ENCODE assay signal across 10 cellular contexts in the genomic region with DNA sequence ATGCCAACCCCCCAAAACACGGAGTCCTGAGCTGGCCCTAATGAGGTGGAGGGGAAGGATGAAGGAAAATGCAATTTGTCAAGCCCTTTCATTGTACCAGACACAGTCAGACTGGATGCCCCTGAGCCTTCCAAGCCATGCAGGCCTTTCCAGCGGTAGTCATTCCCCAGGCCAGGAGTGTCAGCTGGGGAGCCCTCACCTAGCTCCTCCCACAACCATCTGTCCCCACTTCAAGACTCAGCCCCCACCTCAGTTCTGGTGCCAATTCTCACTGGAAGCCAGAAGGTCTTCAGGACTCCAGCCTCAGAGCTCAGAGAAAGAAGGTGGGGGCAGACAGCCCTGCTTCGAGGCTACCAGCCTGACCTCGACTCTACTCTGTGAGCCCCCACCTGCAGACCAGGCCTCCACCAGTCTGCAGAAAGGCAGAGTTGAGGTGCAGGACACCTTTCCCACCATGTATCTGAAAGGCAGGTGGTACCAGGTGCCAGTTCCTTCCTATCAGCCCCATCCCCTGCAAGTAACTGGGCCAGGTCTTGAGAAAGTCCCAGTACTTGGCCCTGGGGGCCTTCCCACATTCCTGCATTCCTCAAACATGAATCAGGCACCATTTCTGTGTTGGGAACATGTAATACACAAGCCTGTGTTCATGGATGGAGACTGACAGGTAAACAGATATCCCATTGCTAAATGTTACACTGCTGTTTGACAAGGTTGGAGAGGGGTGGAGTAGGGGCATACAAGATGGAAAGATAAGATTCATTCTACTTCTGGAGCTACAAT.
DNase-seq lines count a peak whose midpoint lies in the region; ATAC-seq, FAIRE-seq and TF ChIP-seq lines count a peak whose summit lies in the region.
"Had no signal": no experiment of that assay in that cellular context is flagged by ENCODE, and none has a peak within 500 bp of the region (broad histone marks: within the 10 kb centered on the region; RNA-seq: fewer than 3 reads in every experiment).

No MANE protein-coding gene starts in this region.

- peak overlapping the region; percentile 1 for H3K14ac ChIP-seq in trophoblast cell (ENCODE audit: low read length)

- H4K91ac ChIP-seq in trophoblast cell (ENCODE audit: low read depth, low read length), result peak overlapping the region; percentile 4

- peaks cover 9% of the 10 kb centered on the region for H3K79me1 ChIP-seq in trophoblast cell (ENCODE audit: low read length)

- H2AFZ ChIP-seq in endothelial cell of umbilical vein (ENCODE audit: low read depth, low read length), result no peak overlapping the region
- H2AFZ ChIP-seq in trophoblast cell (ENCODE audit: insufficient read depth, low read length, poor library complexity), result no peak overlapping the region
- H2AFZ ChIP-seq in Karpas-422 (ENCODE audit: low read length), result no peak overlapping the region

- intact Hi-C loops in endothelial cell of umbilical vein (cut with micrococcal nuclease), result no loop called here

- peaks cover 7% of the 10 kb centered on the region for H3K4me1 ChIP-seq in endothelial cell of umbilical vein (ENCODE audit: control insufficient read depth, extremely low read depth, insufficient read depth, low read length)
- H3K4me1 ChIP-seq in trophoblast cell (ENCODE audit: control insufficient read depth in 1 of 2, insufficient read depth in 2 of 2, low read length in 2 of 2), result peaks cover 39% of the 10 kb centered on the region in 2 experiments
- peaks cover 30% of the 10 kb centered on the region for H3K4me1 ChIP-seq in Karpas-422 (ENCODE audit: low read length)

- peak; percentile 92 for DNase-seq in ELR (ENCODE audit: low read depth)
- peak; percentile 90 for DNase-seq in NCI-H524 treated with DMSO at 0.1 percent for 48 hours (lab: John Stamatoyannopoulos, UW)
- DNase-seq in endothelial cell of umbilical vein (ENCODE audit: low read depth, low spot score), result peak; percentile 46
- DNase-seq in trophoblast cell, result peak; percentile 99 to 100
- DNase-seq in NCI-H2029 treated with DMSO at 0.1 percent for 48 hours (lab: John Stamatoyannopoulos, UW), result no peak
- DNase-seq in Karpas-422, result no peak
- DNase-seq: uterus had no signal

- no peak overlapping the region for H3K27ac ChIP-seq in endothelial cell of umbilical vein (ENCODE audit: insufficient read depth, low read depth, low read length)
- peak overlapping the region; percentile 41 for H3K27ac ChIP-seq in trophoblast cell (ENCODE audit: low read depth, low read length)
- H3K27ac ChIP-seq in Karpas-422 (ENCODE audit: low read length), result no peak overlapping the region
- H3K27ac ChIP-seq: uterus had no signal

- no peak overlapping the region for H2AK5ac ChIP-seq in trophoblast cell (ENCODE audit: low read length)

- TF ChIP-seq CTCF in endothelial cell of umbilical vein (IDR thresholded peaks at IDR 0.05; ENCODE audit: extremely low read depth in 1 of 2, insufficient read depth in 1 of 2, low read depth in 1 of 2, low read length in 2 of 2), result no peak

- POLR2A ChIA-PET in endothelial cell of umbilical vein (lab: Charles Lee), result no interaction called here

- ATAC-seq in HG02678 (IDR thresholded peaks at IDR 0.05; ENCODE audit: unreplicated experiment), result no peak
- ATAC-seq: WTC11 had no signal

- dilution Hi-C loops in endothelial cell of umbilical vein (cut with MboI; ENCODE audit: extremely low pct_ligation_motif_present, low sequenced_read_pairs), result no loop called here

- no peak overlapping the region for H3K18ac ChIP-seq in trophoblast cell (ENCODE audit: low read length)

- H3K9me2 ChIP-seq in Karpas-422 (replicated peaks; ENCODE audit: insufficient read depth, low read length), result no peaks in the 10 kb centered on the region

- H4K8ac ChIP-seq in trophoblast cell (ENCODE audit: low read depth, low read length), result no peak overlapping the region

- peak; percentile 44 for FAIRE-seq in endothelial cell of umbilical vein (lab: Jason Lieb, UNC)
- FAIRE-seq: endometrium had no signal

- peak overlapping the region; percentile 29 for H2BK120ac ChIP-seq in trophoblast cell (ENCODE audit: insufficient read depth, low read length, poor library complexity)

- CTCF ChIA-PET in endothelial cell of umbilical vein (lab: Charles Lee), result interaction anchor here (0.6 to 1.1 kb wide), 2 partner anchors 16 to 17 kb away, joined by 3 to 4 read pairs; no protein-coding TSS in a partner anchor

- H3K36me3 ChIP-seq in endothelial cell of umbilical vein (ENCODE audit: control insufficient read depth in 2 of 2, extremely low read depth in 1 of 2, insufficient read depth in 2 of 2, low read length in 2 of 2) (no peaks in the 10 kb centered on the region), trophoblast cell (ENCODE audit: control insufficient read depth in 1 of 2, insufficient read depth in 2 of 2, low read length in 2 of 2) (no peaks in the 10 kb centered on the region), Karpas-422 (ENCODE audit: insufficient read depth, low read length) (no peaks in the 10 kb centered on the region)
- H3K36me3 ChIP-seq: uterus had no signal

- H3K27me3 ChIP-seq in endothelial cell of umbilical vein (ENCODE audit: control insufficient read depth in 2 of 2, insufficient read depth in 2 of 2, low read length in 2 of 2) (peaks cover 0 to 6% of the 10 kb centered on the region in 2 experiments), trophoblast cell (ENCODE audit: insufficient read depth, low read length) (peaks cover 7% of the 10 kb centered on the region), Karpas-422 (ENCODE audit: low read length) (no peaks in the 10 kb centered on the region)
- H3K27me3 ChIP-seq: uterus had no signal

- no peaks in the 10 kb centered on the region for H3K9me1 ChIP-seq in endothelial cell of umbilical vein (replicated peaks; ENCODE audit: control insufficient read depth, extremely low read depth, insufficient read depth, low read length)

- no peak overlapping the region for H2BK5ac ChIP-seq in trophoblast cell (ENCODE audit: low read depth, low read length, poor library complexity)

- H3K23ac ChIP-seq in trophoblast cell (ENCODE audit: low read length), result no peak overlapping the region

- no peak overlapping the region for H3K9ac ChIP-seq in endothelial cell of umbilical vein (replicated peaks; ENCODE audit: extremely low read depth, insufficient read depth, low read length)
- no peak overlapping the region for H3K9ac ChIP-seq in trophoblast cell (ENCODE audit: low read length)
- no peak overlapping the region for H3K9ac ChIP-seq in Karpas-422 (ENCODE audit: low read length)

- H3K4me2 ChIP-seq in endothelial cell of umbilical vein (ENCODE audit: insufficient read depth, low read length) (no peak overlapping the region), trophoblast cell (ENCODE audit: low read length) (peak overlapping the region; percentile 33), Karpas-422 (ENCODE audit: low read depth, low read length, poor library complexity, severe bottlenecking) (no peak overlapping the region)

- H3K79me2 ChIP-seq in endothelial cell of umbilical vein (ENCODE audit: control insufficient read depth, insufficient read depth, low read length), result no peaks in the 10 kb centered on the region
- H3K79me2 ChIP-seq in trophoblast cell (ENCODE audit: control insufficient read depth, insufficient read depth, low read length, poor library complexity), result no peaks in the 10 kb centered on the region
- H3K79me2 ChIP-seq in Karpas-422 (ENCODE audit: low read length), result no peaks in the 10 kb centered on the region

- no CpG with 5 or more reads among the region's 4 CpGs for WGBS in trophoblast cell (ENCODE audit: extremely low coverage, insufficient coverage, insufficient read length)

- no peak overlapping the region for H3K4me3 ChIP-seq in endothelial cell of umbilical vein (replicated peaks in 1 of 3; ENCODE audit: insufficient read depth in 1 of 3, low read depth in 1 of 3, low read length in 3 of 3)
- H3K4me3 ChIP-seq in trophoblast cell (ENCODE audit: low read depth, low read length), result no peak overlapping the region
- H3K4me3 ChIP-seq in Karpas-422 (ENCODE audit: low read length), result no peak overlapping the region
- H3K4me3 ChIP-seq: uterus had no signal

- no peak overlapping the region for H3K4ac ChIP-seq in trophoblast cell (ENCODE audit: low read depth, low read length)

- no TSS peak for BruUV-seq in endothelial cell of umbilical vein (replicated peaks; lab: Mats Ljungman, UMichigan)

- no peaks in the 10 kb centered on the region for H4K20me1 ChIP-seq in endothelial cell of umbilical vein (replicated peaks; ENCODE audit: control insufficient read depth, extremely low read depth, insufficient read depth, low read length)
- no peaks in the 10 kb centered on the region for H4K20me1 ChIP-seq in Karpas-422 (ENCODE audit: insufficient read depth, low read depth, low read length)

- H2BK12ac ChIP-seq in trophoblast cell (ENCODE audit: low read length), result peak overlapping the region; percentile 37

- TF ChIP-seq POLR2A in endothelial cell of umbilical vein (IDR thresholded peaks at IDR 0.05; ENCODE audit: low read depth, low read length), result no peak

- H3K9me3 ChIP-seq in endothelial cell of umbilical vein (replicated peaks; ENCODE audit: control insufficient read depth, insufficient read depth, low read length) (no peaks in the 10 kb centered on the region), trophoblast cell (ENCODE audit: insufficient read depth, low read depth, low read length) (no peaks in the 10 kb centered on the region), Karpas-422 (ENCODE audit: low read length) (no peaks in the 10 kb centered on the region)
- H3K9me3 ChIP-seq: uterus had no signal

- no peak overlapping the region for H4K12ac ChIP-seq in trophoblast cell (ENCODE audit: low read depth, low read length)

TF ChIP-seq in endothelial cell of umbilical vein, 7 proteins besides CTCF, POLR2A, EP300 and RAD21:
- TF ChIP-seq EZH2 (IDR thresholded peaks at IDR 0.05; ENCODE audit: borderline replicate concordance, low read depth, low read length, severe bottlenecking) (no peak), JUN (IDR thresholded peaks at IDR 0.05; ENCODE audit: borderline replicate concordance, insufficient read depth, insufficient read length, low read depth) (peak; percentile 15)

Comparison
In these comparisons a context has a peak if more than half of its experiments do, and no peak if none do; other contexts are left out.
1. DNase-seq: peak in ELR (single experiment), NCI-H524 treated with DMSO at 0.1 percent for 48 hours (single experiment), endothelial cell of umbilical vein (single experiment) and trophoblast cell (2 of 2); none in NCI-H2029 treated with DMSO at 0.1 percent for 48 hours (single experiment) and Karpas-422 (single experiment).